28 cellular contexts compared by ENCODE assay signal in genomic region chr1:65330021-65330420, GRCh38.
"Had no signal": no experiment of that assay in that cellular context is flagged by ENCODE, and none has a peak within 500 bp of the region (broad histone marks: within the 10 kb centered on the region; RNA-seq: fewer than 3 reads in every experiment).

No MANE protein-coding gene starts in this region.

- H3K36me3 ChIP-seq: brain microvascular endothelial cell, gastrocnemius medialis, heart left ventricle had no signal

- H3K4me3 ChIP-seq: gastrocnemius medialis, heart left ventricle had no signal

- FAIRE-seq: astrocyte, bronchial epithelial cell, colon had no signal

- H3K4me1 ChIP-seq: foreskin keratinocyte, gastrocnemius medialis had no signal

- H3K9me3 ChIP-seq: gastrocnemius medialis, heart left ventricle had no signal

- DNase-seq: activated CD4-positive, alpha-beta memory T cell treated with anti-CD3 and anti-CD28 coated beads, Interleukin-2, amount 10 ng/mL, durations not matched to agents 7 days and 5 days; activated CD4-positive, alpha-beta T cell treated with anti-CD3 and anti-CD28 coated beads for 1 hour; activated CD4-positive, alpha-beta T cell treated with anti-CD3 and anti-CD28 coated beads for 4 hours; activated CD4-positive, alpha-beta T cell treated with anti-CD3 and anti-CD28 coated beads, Interleukin-2, amount 10 ng/mL, durations not matched to agents 7 days and 5 days; activated CD4-positive, alpha-beta T cell treated with anti-CD3 and anti-CD28 coated beads, Interleukin-2, amount 50 U/mL, for 4 hours; activated CD8-positive, alpha-beta memory T cell treated with anti-CD3 and anti-CD28 coated beads, Interleukin-2, amount 50 U/mL, for 48 hours; activated gamma-delta T cell; activated naive CD4-positive, alpha-beta T cell; activated naive CD4-positive, alpha-beta T cell treated with anti-CD3 and anti-CD28 coated beads, Interleukin-2, amount 10 ng/mL, durations not matched to agents 7 days and 5 days; activated naive CD8-positive, alpha-beta T cell treated with anti-CD3 and anti-CD28 coated beads, Interleukin-2, amount 10 ng/mL, durations not matched to agents 7 days and 5 days; activated T-cell treated with anti-CD3 and anti-CD28 coated beads for 4 hours; activated T-cell treated with anti-CD3 and anti-CD28 coated beads, Interleukin-2, amount 50 U/mL, for 24 hours; activated T-cell treated with anti-CD3 and anti-CD28 coated beads, Interleukin-2, amount 50 U/mL, for 72 hours; anterior cingulate cortex; brain microvascular endothelial cell; cortex of kidney; effector memory CD4-positive, alpha-beta T cell; endodermal cell; foreskin keratinocyte; gastrocnemius medialis; glutamatergic neuron; heart left ventricle; T-helper 1 cell; T-helper 17 cell; T1000 had no signal

- H3K27ac ChIP-seq: brain microvascular endothelial cell, foreskin keratinocyte, gastrocnemius medialis, heart left ventricle had no signal

- H3K27me3 ChIP-seq: brain microvascular endothelial cell, foreskin keratinocyte, gastrocnemius medialis, heart left ventricle had no signal
